24 cellular contexts compared by ENCODE assay signal in genomic region chr5:30337084-30337573, GRCh38.
A peak's percentile ranks its signal among the peaks of the same experiment; 100 is the strongest.
DNase-seq lines count a peak whose midpoint lies in the region; ATAC-seq, FAIRE-seq and TF ChIP-seq lines count a peak whose summit lies in the region.
"Had no signal": no experiment of that assay in that cellular context is flagged by ENCODE, and none has a peak within 500 bp of the region (broad histone marks: within the 10 kb centered on the region; RNA-seq: fewer than 3 reads in every experiment).

No MANE protein-coding gene starts in this region.

- DNase-seq in HepG2 (ENCODE audit: low spot score) (no peak), right lobe of liver (no peak), MM.1S (peak; percentile 11), GM12878 (ENCODE audit: low read depth, low spot score) (no peak), osteocyte (ENCODE audit: extremely low spot score, unreplicated experiment) (no peak), NCI-H1092 (lab: John Stamatoyannopoulos, UW) (no peak)
- DNase-seq: 8988T; ACHN; AML-193; BE2C; Calu3; CD4-positive, alpha-beta T cell; COR-L47; DMS53; DMS79 treated with DMSO at 0.1 percent for 48 hours; GF-D8; GOT3; H9 had no signal

- H3K27me3 ChIP-seq in HepG2 (ENCODE audit: control insufficient read depth in 1 of 2, insufficient read depth in 2 of 2, low read length in 2 of 2) (no peaks in the 10 kb centered on the region), right lobe of liver (no peaks in the 10 kb centered on the region), MM.1S (replicated peaks; ENCODE audit: insufficient read depth, low read length) (no peaks in the 10 kb centered on the region), GM12878 (replicated peaks in 1 of 2; ENCODE audit: control insufficient read depth in 2 of 2, insufficient read depth in 2 of 2, low read length in 1 of 2) (no peaks in the 10 kb centered on the region)
- H3K27me3 ChIP-seq: BE2C; BLaER1 treated with 17β-estradiol and CSF1 and Interleukin-3, amounts not matched to agents 10 nM and 100 nM had no signal

- H3K4me3 Mint-ChIP-seq in osteocyte (ENCODE audit: unreplicated experiment) = no peak overlapping the region
- H3K4me3 Mint-ChIP-seq: CD14-positive monocyte; CD4-positive, alpha-beta T cell; H9 had no signal

- RAD21 ChIA-PET in GM12878 (lab: Charles Lee; ENCODE audit: unreplicated experiment) = no interaction called here

- no peak for TF ChIP-seq CTCF in HepG2 (CRISPR knock-in tag; IDR thresholded peaks at IDR 0.05)
- TF ChIP-seq CTCF in right lobe of liver (IDR thresholded peaks at IDR 0.05) = no peak
- no peak for TF ChIP-seq CTCF in MM.1S (IDR thresholded peaks at IDR 0.05; ENCODE audit: low read length)
- TF ChIP-seq CTCF in GM12878 (IDR thresholded peaks at IDR 0.05 in 2 of 3, conservative IDR thresholded peaks at IDR 0.05 in 1 of 3; ENCODE audit: control insufficient read depth in 2 of 3, extremely low read depth in 1 of 3, insufficient read depth in 1 of 3, low read depth in 3 of 3, low read length in 3 of 3) = no peak
- no peak for TF ChIP-seq CTCF in osteocyte (IDR thresholded peaks at IDR 0.05)

- H3K36me3 Mint-ChIP-seq in osteocyte (ENCODE audit: unreplicated experiment) = peaks cover 12% of the 10 kb centered on the region
- H3K36me3 Mint-ChIP-seq: CD14-positive monocyte had no signal

- H3K9me2 ChIP-seq in MM.1S (replicated peaks; ENCODE audit: insufficient read depth, low read length) = no peaks in the 10 kb centered on the region

- ATAC-seq in HepG2 (no peak), right lobe of liver (no peak), GM12878 (peak; percentile 58), HG02885 (IDR thresholded peaks at IDR 0.05; ENCODE audit: poor library complexity, unreplicated experiment) (no peak), HG02798 (IDR thresholded peaks at IDR 0.05; ENCODE audit: poor library complexity, unreplicated experiment) (no peak)
- ATAC-seq: A549, HCT116 had no signal

- no peak for TF ChIP-seq POLR2A in HepG2 (IDR thresholded peaks at IDR 0.05; ENCODE audit: insufficient read depth in 1 of 2, low read depth in 2 of 2, low read length in 2 of 2)
- TF ChIP-seq POLR2A in right lobe of liver (IDR thresholded peaks at IDR 0.05) = no peak
- no peak for TF ChIP-seq POLR2A in GM12878 (IDR thresholded peaks at IDR 0.05; ENCODE audit: low read depth, low read length)

- in situ Hi-C loops in HepG2 (cut with HindIII; ENCODE audit: extremely low pct_ligation_motif_present, low pct_unique_long_range_greater_than_20kb) (no loop called here), GM12878 (cut with MboI) (no loop called here)

- H4K20me1 ChIP-seq in HepG2 (ENCODE audit: insufficient read depth, low read length) (no peaks in the 10 kb centered on the region), MM.1S (ENCODE audit: insufficient read depth, low read length) (no peaks in the 10 kb centered on the region), GM12878 (ENCODE audit: control insufficient read depth, insufficient read depth) (no peaks in the 10 kb centered on the region)
- H4K20me1 ChIP-seq: BLaER1 treated with 17β-estradiol and CSF1 and Interleukin-3, amounts not matched to agents 10 nM and 100 nM had no signal

- WGBS in HepG2 (ENCODE audit: low lambda C conversion rate) = 4% methylated on average over 5 of the region's 5 CpGs
- WGBS in right lobe of liver (ENCODE audit: insufficient coverage, low coverage, low lambda C conversion rate, missing lambda C conversion rate) = 66% methylated on average over 5 of the region's 5 CpGs
- WGBS in GM12878 (ENCODE audit: insufficient coverage, insufficient replicate concordance, low lambda C conversion rate, missing lambda C conversion rate) = 48% methylated on average over 5 of the region's 5 CpGs

- intact Hi-C loops in HepG2 (cut with micrococcal nuclease; ENCODE audit: unreplicated experiment) (no loop called here), right lobe of liver (cut with DNase I) (no loop called here), GM12878 (cut with micrococcal nuclease; ENCODE audit: unreplicated experiment) (no loop called here)

- TF ChIP-seq RAD21 in HepG2 (CRISPR knock-in tag; IDR thresholded peaks at IDR 0.05) (no peak), GM12878 (IDR thresholded peaks at IDR 0.05; ENCODE audit: insufficient read depth, low read depth, low read length) (no peak)

- POLR2A ChIA-PET in HepG2 (lab: Yijun Ruan, JAX) (no interaction called here), GM12878 (lab: Charles Lee) (no interaction called here)

- H3K4me1 Mint-ChIP-seq in osteocyte (ENCODE audit: unreplicated experiment) = peaks cover 51% of the 10 kb centered on the region
- H3K4me1 Mint-ChIP-seq: CD14-positive monocyte, H9 had no signal

- H3K27ac Mint-ChIP-seq in osteocyte (ENCODE audit: unreplicated experiment) = peak overlapping the region; percentile 64
- H3K27ac Mint-ChIP-seq: CD14-positive monocyte; CD4-positive, alpha-beta T cell had no signal

- no peak overlapping the region for H3K27ac ChIP-seq in HepG2 (ENCODE audit: extremely low read length, insufficient read depth, low read length)
- H3K27ac ChIP-seq in right lobe of liver = no peak overlapping the region
- H3K27ac ChIP-seq in MM.1S (ENCODE audit: low read length) = no peak overlapping the region
- H3K27ac ChIP-seq in GM12878 (ENCODE audit: control insufficient read depth, insufficient read depth) = no peak overlapping the region
- H3K27ac ChIP-seq: A549; BLaER1 treated with 17β-estradiol and CSF1 and Interleukin-3, amounts not matched to agents 10 nM and 100 nM had no signal

- H3K36me3 ChIP-seq in HepG2 (replicated peaks in 1 of 2; ENCODE audit: control insufficient read depth in 1 of 2, insufficient read depth in 2 of 2, low read length in 2 of 2) = no peaks in the 10 kb centered on the region
- no peaks in the 10 kb centered on the region for H3K36me3 ChIP-seq in right lobe of liver
- no peaks in the 10 kb centered on the region for H3K36me3 ChIP-seq in MM.1S (replicated peaks; ENCODE audit: insufficient read depth, low read length)
- H3K36me3 ChIP-seq in GM12878 (ENCODE audit: control insufficient read depth in 2 of 2, insufficient read depth in 2 of 2, low read length in 1 of 2) = no peaks in the 10 kb centered on the region
- H3K36me3 ChIP-seq: BE2C; BLaER1 treated with 17β-estradiol and CSF1 and Interleukin-3, amounts not matched to agents 10 nM and 100 nM had no signal

- no peak overlapping the region for H3K9ac ChIP-seq in HepG2 (ENCODE audit: insufficient read depth, low read depth, low read length)
- H3K9ac ChIP-seq in MM.1S (ENCODE audit: low read length) = no peak overlapping the region
- no peak overlapping the region for H3K9ac ChIP-seq in GM12878 (ENCODE audit: control insufficient read depth, insufficient read depth, low read length)
- H3K9ac ChIP-seq: BLaER1 treated with 17β-estradiol and CSF1 and Interleukin-3, amounts not matched to agents 10 nM and 100 nM had no signal

- CTCF ChIA-PET in HepG2 (lab: Yijun Ruan, JAX; ENCODE audit: low intra/inter-chr PET ratio, low total read pairs) (no interaction called here), GM12878 (lab: Yijun Ruan, JAX) (no interaction called here)

- H3K9me3 ChIP-seq in HepG2 (ENCODE audit: low read length) (no peaks in the 10 kb centered on the region), right lobe of liver (no peaks in the 10 kb centered on the region), MM.1S (replicated peaks; ENCODE audit: insufficient read depth, low read length) (no peaks in the 10 kb centered on the region), GM12878 (replicated peaks; ENCODE audit: control insufficient read depth, insufficient read depth, low read length) (no peaks in the 10 kb centered on the region)
- H3K9me3 ChIP-seq: A549; BE2C; BLaER1 treated with 17β-estradiol and CSF1 and Interleukin-3, amounts not matched to agents 10 nM and 100 nM had no signal

- H3K4me2 ChIP-seq in HepG2 (ENCODE audit: low read depth, low read length) (no peak overlapping the region; the same call in 1 of the 2 replicates), MM.1S (ENCODE audit: low read depth, low read length) (no peak overlapping the region), GM12878 (ENCODE audit: control insufficient read depth, insufficient read depth) (no peak overlapping the region)
- H3K4me2 ChIP-seq: A549; BLaER1 treated with 17β-estradiol and CSF1 and Interleukin-3, amounts not matched to agents 10 nM and 100 nM had no signal

- SMC1A ChIA-PET in GM12878 (lab: Charles Lee; ENCODE audit: uncharacterized antibody, unreplicated experiment) = no interaction called here

- no peak overlapping the region for H2AFZ ChIP-seq in HepG2 (ENCODE audit: low read length)
- H2AFZ ChIP-seq in MM.1S (ENCODE audit: low read length) = no peak overlapping the region
- no peak overlapping the region for H2AFZ ChIP-seq in GM12878 (ENCODE audit: control insufficient read depth, low read depth, low read length)

- H3K9me3 Mint-ChIP-seq in osteocyte (ENCODE audit: unreplicated experiment) = peaks cover 22% of the 10 kb centered on the region
- H3K9me3 Mint-ChIP-seq: H9 had no signal

- FAIRE-seq in HepG2 (lab: Jason Lieb, UNC) = no peak
- FAIRE-seq in GM12878 (lab: Jason Lieb, UNC) = no peak
- FAIRE-seq: A549 had no signal

- H3K79me2 ChIP-seq in HepG2 (ENCODE audit: insufficient read depth, low read length) = no peaks in the 10 kb centered on the region
- H3K79me2 ChIP-seq in MM.1S (ENCODE audit: low read length) = no peaks in the 10 kb centered on the region
- H3K79me2 ChIP-seq in GM12878 (ENCODE audit: control insufficient read depth, insufficient read depth, low read length) = no peaks in the 10 kb centered on the region

- no TSS peak for BruUV-seq in HepG2 (replicated peaks; lab: Mats Ljungman, UMichigan)
- BruUV-seq in GM12878 (replicated peaks; lab: Mats Ljungman, UMichigan) = no TSS peak

- H3K4me3 ChIP-seq in HepG2 (replicated peaks in 1 of 3; ENCODE audit: insufficient read depth in 1 of 3, low read depth in 2 of 3, low read length in 3 of 3) (no peak overlapping the region), right lobe of liver (no peak overlapping the region), MM.1S (ENCODE audit: low read length) (no peak overlapping the region), GM12878 (no peak overlapping the region)
- H3K4me3 ChIP-seq: A549; BLaER1 treated with 17β-estradiol and CSF1 and Interleukin-3, amounts not matched to agents 10 nM and 100 nM had no signal

- H3F3A ChIP-seq in MM.1S (ENCODE audit: insufficient read depth, low read length) = no peaks in the 10 kb centered on the region

- H3K4me1 ChIP-seq in HepG2 (ENCODE audit: insufficient read depth, low read length) = no peaks in the 10 kb centered on the region
- H3K4me1 ChIP-seq in right lobe of liver = no peaks in the 10 kb centered on the region
- no peaks in the 10 kb centered on the region for H3K4me1 ChIP-seq in MM.1S (ENCODE audit: low read length)
- no peaks in the 10 kb centered on the region for H3K4me1 ChIP-seq in GM12878 (ENCODE audit: control insufficient read depth, insufficient read depth, low read length)
- H3K4me1 ChIP-seq: A549; BLaER1 treated with 17β-estradiol and CSF1 and Interleukin-3, amounts not matched to agents 10 nM and 100 nM had no signal

- TF ChIP-seq EP300 in HepG2 (IDR thresholded peaks at IDR 0.05; ENCODE audit: low read depth in 2 of 2, low read length in 2 of 2) = no peak
- no peak for TF ChIP-seq EP300 in HepG2 (CRISPR knock-in tag; IDR thresholded peaks at IDR 0.05; ENCODE audit: borderline replicate concordance)
- no peak for TF ChIP-seq EP300 in GM12878 (IDR thresholded peaks at IDR 0.05; ENCODE audit: borderline replicate concordance in 1 of 2, control insufficient read depth in 1 of 2, low read depth in 2 of 2, low read length in 2 of 2)

- H3K27me3 Mint-ChIP-seq in osteocyte (ENCODE audit: unreplicated experiment) = no peaks in the 10 kb centered on the region
- H3K27me3 Mint-ChIP-seq: CD4-positive, alpha-beta T cell had no signal

Comparison
In these comparisons a context has a peak if more than half of its experiments do, and no peak if none do; other contexts are left out.
1. Of the 75 proteins assayed by ChIP-seq in both HepG2 and GM12878: peak only in HepG2: none; only in GM12878: NBN; in both: BHLHE40; in neither: 73.